ENCODE assay signal across 1 cellular context in the genomic region with DNA sequence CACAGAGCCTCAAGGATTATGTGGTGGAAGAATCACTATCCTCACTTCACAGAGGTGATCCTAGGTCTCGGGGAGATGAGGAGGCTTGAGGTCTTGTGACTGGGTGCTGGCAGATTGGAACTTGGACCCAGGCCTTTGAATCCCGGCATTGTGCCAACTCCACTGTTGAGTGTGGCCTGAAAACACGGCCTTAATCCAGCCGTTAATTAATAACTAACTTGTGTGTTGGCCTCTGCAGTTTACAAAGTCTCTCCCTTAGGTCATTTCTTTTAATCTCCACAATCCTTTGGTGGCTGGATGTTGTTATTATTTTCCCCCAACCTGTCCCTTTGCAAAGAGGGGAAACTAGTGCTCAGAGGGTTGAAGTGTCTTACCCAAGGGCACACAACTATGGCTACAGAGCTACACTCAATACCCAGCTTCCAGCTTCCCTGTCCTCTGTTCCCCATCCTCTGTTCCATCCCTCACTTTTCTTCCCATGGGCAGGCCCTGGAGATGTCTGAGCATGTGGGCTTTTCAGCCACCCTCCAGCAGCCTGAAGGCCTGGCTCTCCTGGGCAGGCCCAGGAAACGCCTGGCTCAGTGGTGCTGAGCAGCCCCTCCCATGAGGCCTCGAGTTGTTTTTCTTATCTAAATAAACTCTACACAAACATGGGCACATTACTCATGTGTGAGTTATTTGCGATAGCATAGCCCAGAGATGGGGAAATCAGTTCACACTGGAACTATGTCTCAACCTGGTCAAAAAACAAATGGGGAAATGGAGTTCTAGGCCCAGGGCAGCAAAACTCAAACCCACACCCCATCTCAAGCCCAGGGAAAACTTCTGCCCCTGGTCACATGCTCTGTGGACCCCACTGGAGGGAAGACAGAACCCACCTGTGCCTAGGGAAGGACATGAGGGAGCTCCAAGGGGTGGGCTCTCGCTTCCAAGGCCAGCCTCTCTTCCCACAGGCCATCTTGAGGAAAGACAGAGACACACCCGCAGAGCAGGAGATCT.
TF ChIP-seq lines count a peak whose summit lies in the region.

No MANE protein-coding gene starts in this region.

TF ChIP-seq in HepG2, 621 proteins besides CTCF, POLR2A, EP300 and RAD21 (continued from another document and continues in another):
- no peak for TF ChIP-seq CAMTA2 (CRISPR knock-in tag; IDR thresholded peaks at IDR 0.05; ENCODE audit: borderline replicate concordance)
- TF ChIP-seq, protein P1, sequence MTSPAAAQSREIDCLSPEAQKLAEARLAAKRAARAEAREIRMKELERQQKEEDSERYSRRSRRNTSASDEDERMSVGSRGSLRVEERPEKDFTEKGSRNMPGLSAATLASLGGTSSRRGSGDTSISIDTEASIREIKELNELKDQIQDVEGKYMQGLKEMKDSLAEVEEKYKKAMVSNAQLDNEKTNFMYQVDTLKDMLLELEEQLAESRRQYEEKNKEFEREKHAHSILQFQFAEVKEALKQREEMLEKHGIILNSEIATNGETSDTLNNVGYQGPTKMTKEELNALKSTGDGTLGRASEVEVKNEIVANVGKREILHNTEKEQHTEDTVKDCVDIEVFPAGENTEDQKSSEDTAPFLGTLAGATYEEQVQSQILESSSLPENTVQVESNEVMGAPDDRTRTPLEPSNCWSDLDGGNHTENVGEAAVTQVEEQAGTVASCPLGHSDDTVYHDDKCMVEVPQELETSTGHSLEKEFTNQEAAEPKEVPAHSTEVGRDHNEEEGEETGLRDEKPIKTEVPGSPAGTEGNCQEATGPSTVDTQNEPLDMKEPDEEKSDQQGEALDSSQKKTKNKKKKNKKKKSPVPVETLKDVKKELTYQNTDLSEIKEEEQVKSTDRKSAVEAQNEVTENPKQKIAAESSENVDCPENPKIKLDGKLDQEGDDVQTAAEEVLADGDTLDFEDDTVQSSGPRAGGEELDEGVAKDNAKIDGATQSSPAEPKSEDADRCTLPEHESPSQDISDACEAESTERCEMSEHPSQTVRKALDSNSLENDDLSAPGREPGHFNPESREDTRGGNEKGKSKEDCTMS (CRISPR knock-in tag; conservative IDR thresholded peaks at IDR 0.05) = no peak
- TF ChIP-seq TGIF2 (CRISPR knock-in tag; IDR thresholded peaks at IDR 0.05) = peak; percentile 64; the same call in 1 of the 2 replicates
- no peak for TF ChIP-seq ZNF713 (CRISPR knock-in tag; IDR thresholded peaks at IDR 0.05)
- TF ChIP-seq XBP1 (CRISPR knock-in tag; IDR thresholded peaks at IDR 0.05) = no peak
- TF ChIP-seq, protein P2, sequence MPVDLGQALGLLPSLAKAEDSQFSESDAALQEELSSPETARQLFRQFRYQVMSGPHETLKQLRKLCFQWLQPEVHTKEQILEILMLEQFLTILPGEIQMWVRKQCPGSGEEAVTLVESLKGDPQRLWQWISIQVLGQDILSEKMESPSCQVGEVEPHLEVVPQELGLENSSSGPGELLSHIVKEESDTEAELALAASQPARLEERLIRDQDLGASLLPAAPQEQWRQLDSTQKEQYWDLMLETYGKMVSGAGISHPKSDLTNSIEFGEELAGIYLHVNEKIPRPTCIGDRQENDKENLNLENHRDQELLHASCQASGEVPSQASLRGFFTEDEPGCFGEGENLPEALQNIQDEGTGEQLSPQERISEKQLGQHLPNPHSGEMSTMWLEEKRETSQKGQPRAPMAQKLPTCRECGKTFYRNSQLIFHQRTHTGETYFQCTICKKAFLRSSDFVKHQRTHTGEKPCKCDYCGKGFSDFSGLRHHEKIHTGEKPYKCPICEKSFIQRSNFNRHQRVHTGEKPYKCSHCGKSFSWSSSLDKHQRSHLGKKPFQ (CRISPR knock-in tag; IDR thresholded peaks at IDR 0.05; ENCODE audit: insufficient replicate concordance) = peak; percentile 94
- no peak for TF ChIP-seq NFYC (CRISPR knock-in tag; IDR thresholded peaks at IDR 0.05)
- no peak; the same call in 1 of the 2 replicates for TF ChIP-seq ZNF724P (CRISPR knock-in tag; IDR thresholded peaks at IDR 0.05; ENCODE audit: borderline replicate concordance)
- no peak for TF ChIP-seq NFAT5 (CRISPR knock-in tag; IDR thresholded peaks at IDR 0.05)
- TF ChIP-seq ZNF510 (CRISPR knock-in tag; IDR thresholded peaks at IDR 0.05; ENCODE audit: low read depth) = no peak
- TF ChIP-seq POLR2AphosphoS5 (IDR thresholded peaks at IDR 0.05; ENCODE audit: low read depth, low read length) = peak; percentile 62
- peak; percentile 35; the same call in 1 of the 2 replicates for TF ChIP-seq CCDC6 (CRISPR knock-in tag; IDR thresholded peaks at IDR 0.05)
- TF ChIP-seq AGO2 (optimal IDR thresholded peaks at IDR 0.05; ENCODE audit: low read depth, low read length) = no peak
- TF ChIP-seq SNAPC5 (CRISPR knock-in tag; IDR thresholded peaks at IDR 0.05; ENCODE audit: borderline replicate concordance) = no peak
- TF ChIP-seq, protein P3, sequence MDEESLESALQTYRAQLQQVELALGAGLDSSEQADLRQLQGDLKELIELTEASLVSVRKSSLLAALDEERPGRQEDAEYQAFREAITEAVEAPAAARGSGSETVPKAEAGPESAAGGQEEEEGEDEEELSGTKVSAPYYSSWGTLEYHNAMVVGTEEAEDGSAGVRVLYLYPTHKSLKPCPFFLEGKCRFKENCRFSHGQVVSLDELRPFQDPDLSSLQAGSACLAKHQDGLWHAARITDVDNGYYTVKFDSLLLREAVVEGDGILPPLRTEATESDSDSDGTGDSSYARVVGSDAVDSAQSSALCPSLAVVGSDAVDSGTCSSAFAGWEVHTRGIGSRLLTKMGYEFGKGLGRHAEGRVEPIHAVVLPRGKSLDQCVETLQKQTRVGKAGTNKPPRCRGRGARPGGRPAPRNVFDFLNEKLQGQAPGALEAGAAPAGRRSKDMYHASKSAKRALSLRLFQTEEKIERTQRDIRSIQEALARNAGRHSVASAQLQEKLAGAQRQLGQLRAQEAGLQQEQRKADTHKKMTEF (CRISPR knock-in tag; IDR thresholded peaks at IDR 0.05) = peak; percentile 62; the same call in 1 of the 2 replicates
- TF ChIP-seq STAG1 (CRISPR knock-in tag; IDR thresholded peaks at IDR 0.05) = peak; percentile 24
- no peak for TF ChIP-seq ZNF570 (CRISPR knock-in tag; IDR thresholded peaks at IDR 0.05; ENCODE audit: borderline replicate concordance)
- TF ChIP-seq FOXA3 (CRISPR knock-in tag; IDR thresholded peaks at IDR 0.05) = peak; percentile 80
- no peak for TF ChIP-seq NCOA5 (CRISPR knock-in tag; IDR thresholded peaks at IDR 0.05)
- peak; percentile 87 for TF ChIP-seq CEBPG (CRISPR knock-in tag; IDR thresholded peaks at IDR 0.05)
- TF ChIP-seq HOXA9 (CRISPR knock-in tag; IDR thresholded peaks at IDR 0.05; ENCODE audit: borderline replicate concordance) = no peak
- TF ChIP-seq ZNF607 (CRISPR knock-in tag; IDR thresholded peaks at IDR 0.05; ENCODE audit: borderline replicate concordance) = no peak
- no peak for TF ChIP-seq TCF12 (IDR thresholded peaks at IDR 0.05)
- TF ChIP-seq TCF12 (CRISPR knock-in tag; IDR thresholded peaks at IDR 0.05) = no peak
- TF ChIP-seq SYNCRIP (IDR thresholded peaks at IDR 0.05; ENCODE audit: insufficient read depth, low read depth, low read length) = no peak
- TF ChIP-seq, protein P4, sequence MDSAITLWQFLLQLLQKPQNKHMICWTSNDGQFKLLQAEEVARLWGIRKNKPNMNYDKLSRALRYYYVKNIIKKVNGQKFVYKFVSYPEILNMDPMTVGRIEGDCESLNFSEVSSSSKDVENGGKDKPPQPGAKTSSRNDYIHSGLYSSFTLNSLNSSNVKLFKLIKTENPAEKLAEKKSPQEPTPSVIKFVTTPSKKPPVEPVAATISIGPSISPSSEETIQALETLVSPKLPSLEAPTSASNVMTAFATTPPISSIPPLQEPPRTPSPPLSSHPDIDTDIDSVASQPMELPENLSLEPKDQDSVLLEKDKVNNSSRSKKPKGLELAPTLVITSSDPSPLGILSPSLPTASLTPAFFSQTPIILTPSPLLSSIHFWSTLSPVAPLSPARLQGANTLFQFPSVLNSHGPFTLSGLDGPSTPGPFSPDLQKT (CRISPR knock-in tag; IDR thresholded peaks at IDR 0.05; ENCODE audit: borderline replicate concordance) = no peak
- TF ChIP-seq MZF1 (CRISPR knock-in tag; IDR thresholded peaks at IDR 0.05; ENCODE audit: borderline replicate concordance) = no peak
- TF ChIP-seq WIZ (CRISPR knock-in tag; IDR thresholded peaks at IDR 0.05) = no peak; the same call in 1 of the 2 replicates
- no peak for TF ChIP-seq ATM (IDR thresholded peaks at IDR 0.05; ENCODE audit: borderline replicate concordance)
- TF ChIP-seq MIXL1 (CRISPR knock-in tag; IDR thresholded peaks at IDR 0.05) = peak; percentile 96
- TF ChIP-seq KAT7 (CRISPR knock-in tag; IDR thresholded peaks at IDR 0.05; ENCODE audit: borderline replicate concordance) = no peak
- TF ChIP-seq ATF7 (IDR thresholded peaks at IDR 0.05) = 0 out of 2 replicates have a peak, but pooled peaks have one; percentile 30
- peak; percentile 84 for TF ChIP-seq ATF7 (CRISPR knock-in tag; IDR thresholded peaks at IDR 0.05)
- no peak for TF ChIP-seq IRF1 (CRISPR knock-in tag; IDR thresholded peaks at IDR 0.05; ENCODE audit: low read depth)
- no peak for TF ChIP-seq ARNT (IDR thresholded peaks at IDR 0.05)
- TF ChIP-seq ZNF281 (CRISPR knock-in tag; IDR thresholded peaks at IDR 0.05; ENCODE audit: borderline replicate concordance) = no peak
